ENCODE assay signal across 1 cellular context in the genomic region with DNA sequence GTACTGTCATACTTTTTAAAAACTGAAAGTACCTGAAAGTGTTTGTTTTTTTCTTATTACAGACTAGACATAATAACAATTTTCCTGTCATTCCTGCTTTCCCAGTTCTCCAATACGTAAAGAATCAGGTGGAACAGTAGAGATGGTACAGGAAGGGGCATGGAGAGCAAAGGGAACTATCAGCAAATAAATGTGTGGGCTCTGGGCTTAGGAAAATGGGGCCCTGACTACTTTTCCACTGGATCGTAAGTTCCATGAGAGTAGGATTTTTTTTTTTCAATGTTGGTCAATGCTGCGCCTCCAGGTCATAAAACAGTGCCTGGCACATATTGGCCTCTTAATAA.
TF ChIP-seq lines count a peak whose summit lies in the region.

No MANE protein-coding gene starts in this region.

TF ChIP-seq in WTC11, 78 proteins besides CTCF, POLR2A, EP300 and RAD21 (continued from another document):
- TF ChIP-seq, protein P1, sequence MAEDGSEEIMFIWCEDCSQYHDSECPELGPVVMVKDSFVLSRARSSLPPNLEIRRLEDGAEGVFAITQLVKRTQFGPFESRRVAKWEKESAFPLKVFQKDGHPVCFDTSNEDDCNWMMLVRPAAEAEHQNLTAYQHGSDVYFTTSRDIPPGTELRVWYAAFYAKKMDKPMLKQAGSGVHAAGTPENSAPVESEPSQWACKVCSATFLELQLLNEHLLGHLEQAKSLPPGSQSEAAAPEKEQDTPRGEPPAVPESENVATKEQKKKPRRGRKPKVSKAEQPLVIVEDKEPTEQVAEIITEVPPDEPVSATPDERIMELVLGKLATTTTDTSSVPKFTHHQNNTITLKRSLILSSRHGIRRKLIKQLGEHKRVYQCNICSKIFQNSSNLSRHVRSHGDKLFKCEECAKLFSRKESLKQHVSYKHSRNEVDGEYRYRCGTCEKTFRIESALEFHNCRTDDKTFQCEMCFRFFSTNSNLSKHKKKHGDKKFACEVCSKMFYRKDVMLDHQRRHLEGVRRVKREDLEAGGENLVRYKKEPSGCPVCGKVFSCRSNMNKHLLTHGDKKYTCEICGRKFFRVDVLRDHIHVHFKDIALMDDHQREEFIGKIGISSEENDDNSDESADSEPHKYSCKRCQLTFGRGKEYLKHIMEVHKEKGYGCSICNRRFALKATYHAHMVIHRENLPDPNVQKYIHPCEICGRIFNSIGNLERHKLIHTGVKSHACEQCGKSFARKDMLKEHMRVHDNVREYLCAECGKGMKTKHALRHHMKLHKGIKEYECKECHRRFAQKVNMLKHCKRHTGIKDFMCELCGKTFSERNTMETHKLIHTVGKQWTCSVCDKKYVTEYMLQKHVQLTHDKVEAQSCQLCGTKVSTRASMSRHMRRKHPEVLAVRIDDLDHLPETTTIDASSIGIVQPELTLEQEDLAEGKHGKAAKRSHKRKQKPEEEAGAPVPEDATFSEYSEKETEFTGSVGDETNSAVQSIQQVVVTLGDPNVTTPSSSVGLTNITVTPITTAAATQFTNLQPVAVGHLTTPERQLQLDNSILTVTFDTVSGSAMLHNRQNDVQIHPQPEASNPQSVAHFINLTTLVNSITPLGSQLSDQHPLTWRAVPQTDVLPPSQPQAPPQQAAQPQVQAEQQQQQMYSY (CRISPR knock-in tag; IDR thresholded peaks at IDR 0.05) = no peak
- TF ChIP-seq, protein P2, sequence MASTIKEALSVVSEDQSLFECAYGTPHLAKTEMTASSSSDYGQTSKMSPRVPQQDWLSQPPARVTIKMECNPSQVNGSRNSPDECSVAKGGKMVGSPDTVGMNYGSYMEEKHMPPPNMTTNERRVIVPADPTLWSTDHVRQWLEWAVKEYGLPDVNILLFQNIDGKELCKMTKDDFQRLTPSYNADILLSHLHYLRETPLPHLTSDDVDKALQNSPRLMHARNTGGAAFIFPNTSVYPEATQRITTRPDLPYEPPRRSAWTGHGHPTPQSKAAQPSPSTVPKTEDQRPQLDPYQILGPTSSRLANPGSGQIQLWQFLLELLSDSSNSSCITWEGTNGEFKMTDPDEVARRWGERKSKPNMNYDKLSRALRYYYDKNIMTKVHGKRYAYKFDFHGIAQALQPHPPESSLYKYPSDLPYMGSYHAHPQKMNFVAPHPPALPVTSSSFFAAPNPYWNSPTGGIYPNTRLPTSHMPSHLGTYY (CRISPR knock-in tag; IDR thresholded peaks at IDR 0.05) = no peak
- TF ChIP-seq SMAD3 (CRISPR knock-in tag; IDR thresholded peaks at IDR 0.05; ENCODE audit: borderline replicate concordance) (no peak), ZNF232 (CRISPR knock-in tag; IDR thresholded peaks at IDR 0.05) (no peak), TP53 (CRISPR knock-in tag; IDR thresholded peaks at IDR 0.05) (no peak)
- TF ChIP-seq, protein P3, sequence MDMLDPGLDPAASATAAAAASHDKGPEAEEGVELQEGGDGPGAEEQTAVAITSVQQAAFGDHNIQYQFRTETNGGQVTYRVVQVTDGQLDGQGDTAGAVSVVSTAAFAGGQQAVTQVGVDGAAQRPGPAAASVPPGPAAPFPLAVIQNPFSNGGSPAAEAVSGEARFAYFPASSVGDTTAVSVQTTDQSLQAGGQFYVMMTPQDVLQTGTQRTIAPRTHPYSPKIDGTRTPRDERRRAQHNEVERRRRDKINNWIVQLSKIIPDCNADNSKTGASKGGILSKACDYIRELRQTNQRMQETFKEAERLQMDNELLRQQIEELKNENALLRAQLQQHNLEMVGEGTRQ (CRISPR knock-in tag; IDR thresholded peaks at IDR 0.05) = no peak
